In genomic region chr4:22241415-22241814, GRCh38 we compare ENCODE assay signal across 14 cellular contexts.
A peak's percentile ranks its signal among the peaks of the same experiment; 100 is the strongest.
DNase-seq lines count a peak whose midpoint lies in the region; ATAC-seq lines count a peak whose summit lies in the region.
"Had no signal": no experiment of that assay in that cellular context is flagged by ENCODE, and none has a peak within 500 bp of the region (broad histone marks: within the 10 kb centered on the region; RNA-seq: fewer than 3 reads in every experiment).

No MANE protein-coding gene starts in this region.

- peak; percentile 73 for ATAC-seq in activated naive CD8-positive, alpha-beta T cell treated with anti-CD3 and anti-CD28 coated beads, Interleukin-2, amount 10 ng/mL, durations not matched to agents 7 days and 5 days (ENCODE audit: low read depth)
- ATAC-seq in activated naive CD8-positive, alpha-beta T cell treated with anti-CD3 and anti-CD28 coated beads, Interleukin-2, amount 50 U/mL, for 24 hours = no peak
- no peak for ATAC-seq in HG02588 (IDR thresholded peaks at IDR 0.05; ENCODE audit: unreplicated experiment)
- ATAC-seq: GM12878 had no signal

- peak; percentile 63 for DNase-seq in activated CD4-positive, alpha-beta T cell treated with anti-CD3 and anti-CD28 coated beads, Interleukin-2, amount 10 ng/mL, durations not matched to agents 24 days and 14 days
- DNase-seq in activated CD4-positive, alpha-beta T cell treated with anti-CD3 and anti-CD28 coated beads, Interleukin-2, amount 50 U/mL, for 4 hours = no peak
- no peak for DNase-seq in activated naive CD8-positive, alpha-beta T cell treated with anti-CD3 and anti-CD28 coated beads, Interleukin-2, amount 10 ng/mL, durations not matched to agents 7 days and 5 days
- DNase-seq in activated naive CD8-positive, alpha-beta T cell treated with anti-CD3 and anti-CD28 coated beads, Interleukin-2, amount 50 U/mL, for 24 hours = no peak
- no peak for DNase-seq in activated T-helper 1 cell treated with anti-CD3 and anti-CD28 coated beads, Interleukin-12 subunit alpha, Interleukin-12 subunit beta, Interleukin-2, Interleukin-4 antibody, amounts not matched to agents 30 ng/mL and 10 ng/mL and 1 ng/mL, durations not matched to agents 14 hours and 24 hours and 36 hours (ENCODE audit: low spot score)
- no peak for DNase-seq in activated CD8-positive, alpha-beta memory T cell treated with anti-CD3 and anti-CD28 coated beads for 24 hours
- DNase-seq: 8988T; AML-193; Caco-2; CD8-positive, alpha-beta memory T cell; HCEC 1CT; HFFc6 had no signal

- no peaks in the 10 kb centered on the region for H3K27me3 Mint-ChIP-seq in activated CD4-positive, alpha-beta T cell treated with anti-CD3 and anti-CD28 coated beads, Interleukin-2, amount 10 ng/mL, durations not matched to agents 24 days and 14 days
- H3K27me3 Mint-ChIP-seq in activated naive CD8-positive, alpha-beta T cell treated with anti-CD3 and anti-CD28 coated beads, Interleukin-2, amount 10 ng/mL, durations not matched to agents 7 days and 5 days = no peaks in the 10 kb centered on the region
- no peaks in the 10 kb centered on the region for H3K27me3 Mint-ChIP-seq in activated naive CD8-positive, alpha-beta T cell treated with anti-CD3 and anti-CD28 coated beads, Interleukin-2, amount 50 U/mL, for 24 hours
- no peaks in the 10 kb centered on the region for H3K27me3 Mint-ChIP-seq in activated T-helper 1 cell treated with anti-CD3 and anti-CD28 coated beads, Interleukin-12 subunit alpha, Interleukin-12 subunit beta, Interleukin-2, Interleukin-4 antibody, amounts not matched to agents 30 ng/mL and 10 ng/mL and 1 ng/mL, durations not matched to agents 14 hours and 24 hours and 36 hours (ENCODE audit: insufficient read depth)
- H3K27me3 Mint-ChIP-seq: CD8-positive, alpha-beta memory T cell had no signal

- no peaks in the 10 kb centered on the region for H3K9me3 Mint-ChIP-seq in activated CD4-positive, alpha-beta T cell treated with anti-CD3 and anti-CD28 coated beads, Interleukin-2, amount 10 ng/mL, durations not matched to agents 24 days and 14 days
- H3K9me3 Mint-ChIP-seq in activated naive CD8-positive, alpha-beta T cell treated with anti-CD3 and anti-CD28 coated beads, Interleukin-2, amount 10 ng/mL, durations not matched to agents 7 days and 5 days = no peaks in the 10 kb centered on the region
- no peaks in the 10 kb centered on the region for H3K9me3 Mint-ChIP-seq in activated naive CD8-positive, alpha-beta T cell treated with anti-CD3 and anti-CD28 coated beads, Interleukin-2, amount 50 U/mL, for 24 hours
- H3K9me3 Mint-ChIP-seq in activated T-helper 1 cell treated with anti-CD3 and anti-CD28 coated beads, Interleukin-12 subunit alpha, Interleukin-12 subunit beta, Interleukin-2, Interleukin-4 antibody, amounts not matched to agents 30 ng/mL and 10 ng/mL and 1 ng/mL, durations not matched to agents 14 hours and 24 hours and 36 hours = peaks cover 3% of the 10 kb centered on the region

- peak overlapping the region; percentile 76 for H3K27ac Mint-ChIP-seq in activated CD4-positive, alpha-beta T cell treated with anti-CD3 and anti-CD28 coated beads, Interleukin-2, amount 10 ng/mL, durations not matched to agents 24 days and 14 days
- peak overlapping the region; percentile 75 for H3K27ac Mint-ChIP-seq in activated naive CD8-positive, alpha-beta T cell treated with anti-CD3 and anti-CD28 coated beads, Interleukin-2, amount 10 ng/mL, durations not matched to agents 7 days and 5 days
- no peak overlapping the region for H3K27ac Mint-ChIP-seq in activated naive CD8-positive, alpha-beta T cell treated with anti-CD3 and anti-CD28 coated beads, Interleukin-2, amount 50 U/mL, for 24 hours
- peak overlapping the region; percentile 52 for H3K27ac Mint-ChIP-seq in activated T-helper 1 cell treated with anti-CD3 and anti-CD28 coated beads, Interleukin-12 subunit alpha, Interleukin-12 subunit beta, Interleukin-2, Interleukin-4 antibody, amounts not matched to agents 30 ng/mL and 10 ng/mL and 1 ng/mL, durations not matched to agents 14 hours and 24 hours and 36 hours
- H3K27ac Mint-ChIP-seq: CD8-positive, alpha-beta memory T cell; HFFc6 had no signal

- no peaks in the 10 kb centered on the region for H3K36me3 Mint-ChIP-seq in activated CD4-positive, alpha-beta T cell treated with anti-CD3 and anti-CD28 coated beads, Interleukin-2, amount 10 ng/mL, durations not matched to agents 24 days and 14 days (ENCODE audit: low read depth)
- H3K36me3 Mint-ChIP-seq in activated naive CD8-positive, alpha-beta T cell treated with anti-CD3 and anti-CD28 coated beads, Interleukin-2, amount 10 ng/mL, durations not matched to agents 7 days and 5 days = no peaks in the 10 kb centered on the region
- H3K36me3 Mint-ChIP-seq in activated naive CD8-positive, alpha-beta T cell treated with anti-CD3 and anti-CD28 coated beads, Interleukin-2, amount 50 U/mL, for 24 hours (ENCODE audit: low read depth) = no peaks in the 10 kb centered on the region
- no peaks in the 10 kb centered on the region for H3K36me3 Mint-ChIP-seq in activated T-helper 1 cell treated with anti-CD3 and anti-CD28 coated beads, Interleukin-12 subunit alpha, Interleukin-12 subunit beta, Interleukin-2, Interleukin-4 antibody, amounts not matched to agents 30 ng/mL and 10 ng/mL and 1 ng/mL, durations not matched to agents 14 hours and 24 hours and 36 hours (ENCODE audit: low read depth)
- H3K36me3 Mint-ChIP-seq: CD8-positive, alpha-beta memory T cell had no signal

- peaks cover 35% of the 10 kb centered on the region for H3K4me1 Mint-ChIP-seq in activated CD4-positive, alpha-beta T cell treated with anti-CD3 and anti-CD28 coated beads, Interleukin-2, amount 10 ng/mL, durations not matched to agents 24 days and 14 days
- H3K4me1 Mint-ChIP-seq in activated naive CD8-positive, alpha-beta T cell treated with anti-CD3 and anti-CD28 coated beads, Interleukin-2, amount 10 ng/mL, durations not matched to agents 7 days and 5 days = peaks cover 10% of the 10 kb centered on the region
- H3K4me1 Mint-ChIP-seq in activated naive CD8-positive, alpha-beta T cell treated with anti-CD3 and anti-CD28 coated beads, Interleukin-2, amount 50 U/mL, for 24 hours = peaks cover 1% of the 10 kb centered on the region
- H3K4me1 Mint-ChIP-seq in activated T-helper 1 cell treated with anti-CD3 and anti-CD28 coated beads, Interleukin-12 subunit alpha, Interleukin-12 subunit beta, Interleukin-2, Interleukin-4 antibody, amounts not matched to agents 30 ng/mL and 10 ng/mL and 1 ng/mL, durations not matched to agents 14 hours and 24 hours and 36 hours (ENCODE audit: low read depth) = peaks cover 48% of the 10 kb centered on the region
- H3K4me1 Mint-ChIP-seq: CD8-positive, alpha-beta memory T cell had no signal

- H3K4me3 Mint-ChIP-seq in activated CD4-positive, alpha-beta T cell treated with anti-CD3 and anti-CD28 coated beads, Interleukin-2, amount 10 ng/mL, durations not matched to agents 24 days and 14 days = peak overlapping the region; percentile 66
- H3K4me3 Mint-ChIP-seq in activated naive CD8-positive, alpha-beta T cell treated with anti-CD3 and anti-CD28 coated beads, Interleukin-2, amount 10 ng/mL, durations not matched to agents 7 days and 5 days = peak overlapping the region; percentile 63
- H3K4me3 Mint-ChIP-seq in activated naive CD8-positive, alpha-beta T cell treated with anti-CD3 and anti-CD28 coated beads, Interleukin-2, amount 50 U/mL, for 24 hours = no peak overlapping the region
- peak overlapping the region; percentile 51 for H3K4me3 Mint-ChIP-seq in activated T-helper 1 cell treated with anti-CD3 and anti-CD28 coated beads, Interleukin-12 subunit alpha, Interleukin-12 subunit beta, Interleukin-2, Interleukin-4 antibody, amounts not matched to agents 30 ng/mL and 10 ng/mL and 1 ng/mL, durations not matched to agents 14 hours and 24 hours and 36 hours
- H3K4me3 Mint-ChIP-seq: CD8-positive, alpha-beta memory T cell; HFFc6 had no signal

- intact Hi-C loops in activated CD4-positive, alpha-beta T cell treated with anti-CD3 and anti-CD28 coated beads, Interleukin-2, amount 10 ng/mL, durations not matched to agents 24 days and 14 days (cut with micrococcal nuclease) = no loop called here
- intact Hi-C loops in activated T-helper 1 cell treated with anti-CD3 and anti-CD28 coated beads, Interleukin-12 subunit alpha, Interleukin-12 subunit beta, Interleukin-2, Interleukin-4 antibody, amounts not matched to agents 30 ng/mL and 10 ng/mL and 1 ng/mL, durations not matched to agents 14 hours and 24 hours and 36 hours (cut with micrococcal nuclease) = no loop called here

- POLR2A ChIA-PET in activated naive CD8-positive, alpha-beta T cell treated with anti-CD3 and anti-CD28 coated beads, Interleukin-2, amount 10 ng/mL, durations not matched to agents 7 days and 5 days (lab: Charles Lee) = no interaction called here
